Comparison of ENCODE assay signal across 8 cellular contexts in genomic region chr14:68780358-68781160, GRCh38. TPM values are rescaled to one million over a fixed set of nuclear protein-coding genes. Genes with fewer than 3 reads are reported as not detected.
DNase-seq lines count a peak whose midpoint lies in the region; ATAC-seq and TF ChIP-seq lines count a peak whose summit lies in the region.

No MANE protein-coding gene starts in this region.

- H3K4me3 ChIP-seq in thoracic aorta = peak overlapping the region; percentile 5

- peak overlapping the region; percentile 20 to 39 for H3K27ac ChIP-seq in thoracic aorta

- peak; percentile 81 for DNase-seq in GM03348 (ENCODE audit: low spot score)
- DNase-seq in SK-MEL-5 (ENCODE audit: low read depth, low spot score) = peak; percentile 33
- DNase-seq in dermis blood vessel endothelial cell = peak; percentile 68
- peak; percentile 82 for DNase-seq in medulla oblongata (ENCODE audit: extremely low spot score)
- no peak for DNase-seq in thoracic aorta (ENCODE audit: low spot score)
- no peak for DNase-seq in foreskin melanocyte
- DNase-seq in NCI-H2081 treated with DMSO at 0.1 percent for 48 hours (lab: John Stamatoyannopoulos, UW) = no peak
- DNase-seq in NCI-H2196 (lab: John Stamatoyannopoulos, UW; ENCODE audit: unreplicated experiment) = no peak

- in situ Hi-C loops in SK-MEL-5 (cut with HindIII; ENCODE audit: low pct_unique_long_range_greater_than_20kb, low sequenced_read_pairs) = no loop called here

- H3K9me3 ChIP-seq in thoracic aorta = no peaks in the 10 kb centered on the region

- no peaks in the 10 kb centered on the region for H3K36me3 ChIP-seq in thoracic aorta

- TF ChIP-seq CTCF in thoracic aorta (IDR thresholded peaks at IDR 0.05) = no peak

- ATAC-seq in thoracic aorta (ENCODE audit: insufficient number of reproducible peaks, low FRiP score, low read depth) = no peak

- no peaks in the 10 kb centered on the region for H3K27me3 ChIP-seq in thoracic aorta (replicated peaks; ENCODE audit: insufficient read depth)

- H3K4me1 ChIP-seq in thoracic aorta (ENCODE audit: control insufficient read depth in 1 of 2, low read depth in 2 of 2) = peaks cover 17 to 42% of the 10 kb centered on the region in 2 donors

RNA-seq across cellular contexts. Expression of gene ZFP36L1, which starts 12.3 kb away (rescaled TPM):
- total RNA-seq in SK-MEL-5 (2014; rRNA removed; shearing (Covaris generic)) = 7.8 and 9.0 TPM in 2 replicates
- polyA plus RNA-seq in SK-MEL-5 (2015; cell fraction: cytosol; rRNA removed) = 88.4 and 118 TPM in 2 replicates
- 53.5 and 118 TPM in 2 replicates for polyA plus RNA-seq in SK-MEL-5 (2015; cell fraction: nucleus; rRNA removed)
- total RNA-seq in dermis blood vessel endothelial cell (72.2 and 94.7 TPM in 2 replicates), thoracic aorta (100 to 1,000 TPM; 233 to 326 TPM)

Comparison
In these comparisons a context has a peak if more than half of its experiments do, and no peak if none do; other contexts are left out.
1. DNase-seq: peak in GM03348 (single experiment), SK-MEL-5 (single experiment), dermis blood vessel endothelial cell (single experiment) and medulla oblongata (single experiment); none in thoracic aorta (single experiment), foreskin melanocyte (single experiment), NCI-H2081 treated with DMSO at 0.1 percent for 48 hours (single experiment) and NCI-H2196 (single experiment).